In genomic region chr1:32035119-32035518, GRCh38 we compare ENCODE assay signal across 20 cellular contexts. TPM values are rescaled to one million over a fixed set of nuclear protein-coding genes. Genes with fewer than 3 reads are reported as not detected.
DNase-seq lines count a peak whose midpoint lies in the region; ATAC-seq and TF ChIP-seq lines count a peak whose summit lies in the region.
"Had no signal": no experiment of that assay in that cellular context is flagged by ENCODE, and none has a peak within 500 bp of the region (broad histone marks: within the 10 kb centered on the region; RNA-seq: fewer than 3 reads in every experiment).

No MANE protein-coding gene starts in this region.

- H3K9me2 ChIP-seq in GM23338 (ENCODE audit: insufficient read depth): no peaks in the 10 kb centered on the region

- peaks cover 85% of the 10 kb centered on the region for H3K79me2 ChIP-seq in GM23338 (replicated peaks; ENCODE audit: insufficient read depth)

- peaks cover 36% of the 10 kb centered on the region for H3F3A ChIP-seq in GM23338 (replicated peaks; ENCODE audit: low read depth)

- peaks cover 17% of the 10 kb centered on the region for H3K4me1 Mint-ChIP-seq in activated naive CD4-positive, alpha-beta T cell treated with anti-CD3 and anti-CD28 coated beads for 36 hours (ENCODE audit: low read depth)
- H3K4me1 Mint-ChIP-seq in activated naive CD4-positive, alpha-beta T cell treated with anti-CD3 and anti-CD28 coated beads, Interleukin-2, amount 10 ng/mL, durations not matched to agents 7 days and 5 days: peaks cover 18% of the 10 kb centered on the region
- no peaks in the 10 kb centered on the region for H3K4me1 Mint-ChIP-seq in GM23338
- peaks cover 17% of the 10 kb centered on the region for H3K4me1 Mint-ChIP-seq in activated naive CD8-positive, alpha-beta T cell treated with anti-CD3 and anti-CD28 coated beads, Interleukin-2, amount 10 ng/mL, durations not matched to agents 7 days and 5 days
- peaks cover 20% of the 10 kb centered on the region for H3K4me1 Mint-ChIP-seq in nephron

- H2AFZ ChIP-seq in GM23338: no peak overlapping the region

- H3K27me3 ChIP-seq in GM23338 (ENCODE audit: insufficient read depth): no peaks in the 10 kb centered on the region
- H3K27me3 ChIP-seq: BE2C, neutrophil had no signal

- DNase-seq in activated naive CD4-positive, alpha-beta T cell treated with anti-CD3 and anti-CD28 coated beads for 36 hours: no peak
- DNase-seq in activated naive CD4-positive, alpha-beta T cell treated with anti-CD3 and anti-CD28 coated beads, Interleukin-2, amount 10 ng/mL, durations not matched to agents 7 days and 5 days: no peak
- DNase-seq in GM23338 (ENCODE audit: low spot score): no peak
- DNase-seq in activated naive CD8-positive, alpha-beta T cell treated with anti-CD3 and anti-CD28 coated beads, Interleukin-2, amount 10 ng/mL, durations not matched to agents 7 days and 5 days: no peak
- DNase-seq in NCI-H2081 treated with DMSO at 0.1 percent for 48 hours (lab: John Stamatoyannopoulos, UW): no peak
- no peak for DNase-seq in kidney tubule cell (ENCODE audit: low spot score)
- DNase-seq: activated naive CD4-positive, alpha-beta T cell treated with Interleukin-2 at 50 U/mL for 16 hours; activated T-cell treated with anti-CD3 and anti-CD28 coated beads for 4 hours; BE2C; cerebellar nuclear complex; kidney glomerular epithelial cell; NCI-H1092; NCI-H1930; NCI-H2227 treated with DMSO at 0.1 percent for 48 hours had no signal

- 0 out of 4 replicates have a peak, but pooled peaks of 1 of the 2 experiments have one; percentile 11 for TF ChIP-seq CTCF in GM23338 (conservative IDR thresholded peaks at IDR 0.05; ENCODE audit: low read depth in 2 of 2)
- no peak for TF ChIP-seq CTCF in nephron (IDR thresholded peaks at IDR 0.05; ENCODE audit: unreplicated experiment in 3 of 3)

- H3K36me3 Mint-ChIP-seq in activated naive CD4-positive, alpha-beta T cell treated with anti-CD3 and anti-CD28 coated beads for 36 hours (ENCODE audit: low read depth): peaks cover 48% of the 10 kb centered on the region
- peaks cover 67% of the 10 kb centered on the region for H3K36me3 Mint-ChIP-seq in activated naive CD4-positive, alpha-beta T cell treated with anti-CD3 and anti-CD28 coated beads, Interleukin-2, amount 10 ng/mL, durations not matched to agents 7 days and 5 days
- H3K36me3 Mint-ChIP-seq in GM23338 (ENCODE audit: low read depth): peaks cover 89% of the 10 kb centered on the region
- H3K36me3 Mint-ChIP-seq in activated naive CD8-positive, alpha-beta T cell treated with anti-CD3 and anti-CD28 coated beads, Interleukin-2, amount 10 ng/mL, durations not matched to agents 7 days and 5 days: peaks cover 34% of the 10 kb centered on the region
- H3K36me3 Mint-ChIP-seq in nephron (ENCODE audit: low read depth): peaks cover 77% of the 10 kb centered on the region

- no peaks in the 10 kb centered on the region for H3K4me1 ChIP-seq in GM23338 (ENCODE audit: insufficient read depth)
- H3K4me1 ChIP-seq: BE2C had no signal

- no peak overlapping the region for H3K4me3 ChIP-seq in GM23338
- H3K4me3 ChIP-seq: lung, thoracic aorta had no signal

- CTCF ChIA-PET in activated naive CD4-positive, alpha-beta T cell treated with anti-CD3 and anti-CD28 coated beads for 36 hours (lab: Charles Lee): no interaction called here
- CTCF ChIA-PET in activated naive CD4-positive, alpha-beta T cell treated with anti-CD3 and anti-CD28 coated beads, Interleukin-2, amount 10 ng/mL, durations not matched to agents 7 days and 5 days (lab: Charles Lee): no interaction called here

- peak overlapping the region; percentile 24 for H3K27ac Mint-ChIP-seq in activated naive CD4-positive, alpha-beta T cell treated with anti-CD3 and anti-CD28 coated beads for 36 hours
- no peak overlapping the region for H3K27ac Mint-ChIP-seq in activated naive CD4-positive, alpha-beta T cell treated with anti-CD3 and anti-CD28 coated beads, Interleukin-2, amount 10 ng/mL, durations not matched to agents 7 days and 5 days
- no peak overlapping the region for H3K27ac Mint-ChIP-seq in GM23338
- H3K27ac Mint-ChIP-seq in activated naive CD8-positive, alpha-beta T cell treated with anti-CD3 and anti-CD28 coated beads, Interleukin-2, amount 10 ng/mL, durations not matched to agents 7 days and 5 days: peak overlapping the region; percentile 27
- H3K27ac Mint-ChIP-seq in nephron: peak overlapping the region in 2 of 3 experiments; percentile 10 to 32

- peaks cover 80% of the 10 kb centered on the region for H3K36me3 ChIP-seq in GM23338 (ENCODE audit: insufficient read depth)

- H4K20me1 ChIP-seq in GM23338 (replicated peaks; ENCODE audit: insufficient read depth): peaks cover 75% of the 10 kb centered on the region

- no peak overlapping the region for H3K4me2 ChIP-seq in GM23338

- no peak overlapping the region; the same call in 1 of the 2 replicates for H3K27ac ChIP-seq in GM23338 (ENCODE audit: low read depth)
- H3K27ac ChIP-seq: neutrophil, thoracic aorta, VCaP had no signal

- intact Hi-C loops in activated naive CD4-positive, alpha-beta T cell treated with anti-CD3 and anti-CD28 coated beads for 36 hours (cut with micrococcal nuclease): no loop called here

- no peaks in the 10 kb centered on the region for H3K9me3 Mint-ChIP-seq in activated naive CD4-positive, alpha-beta T cell treated with anti-CD3 and anti-CD28 coated beads for 36 hours
- no peaks in the 10 kb centered on the region for H3K9me3 Mint-ChIP-seq in activated naive CD4-positive, alpha-beta T cell treated with anti-CD3 and anti-CD28 coated beads, Interleukin-2, amount 10 ng/mL, durations not matched to agents 7 days and 5 days
- no peaks in the 10 kb centered on the region for H3K9me3 Mint-ChIP-seq in GM23338
- no peaks in the 10 kb centered on the region for H3K9me3 Mint-ChIP-seq in activated naive CD8-positive, alpha-beta T cell treated with anti-CD3 and anti-CD28 coated beads, Interleukin-2, amount 10 ng/mL, durations not matched to agents 7 days and 5 days
- no peaks in the 10 kb centered on the region for H3K9me3 Mint-ChIP-seq in nephron

- ATAC-seq in GM23338 (peak; percentile 32; the same call in 2 of the 3 replicates), GM21360 (IDR thresholded peaks at IDR 0.05; ENCODE audit: unreplicated experiment) (no peak)
- peak; percentile 65 for ATAC-seq in activated naive CD8-positive, alpha-beta T cell treated with anti-CD3 and anti-CD28 coated beads, Interleukin-2, amount 10 ng/mL, durations not matched to agents 7 days and 5 days (ENCODE audit: low read depth)

- H3K4me3 Mint-ChIP-seq in activated naive CD4-positive, alpha-beta T cell treated with anti-CD3 and anti-CD28 coated beads for 36 hours: no peak overlapping the region
- no peak overlapping the region for H3K4me3 Mint-ChIP-seq in activated naive CD4-positive, alpha-beta T cell treated with anti-CD3 and anti-CD28 coated beads, Interleukin-2, amount 10 ng/mL, durations not matched to agents 7 days and 5 days
- H3K4me3 Mint-ChIP-seq in GM23338 (no peak overlapping the region), nephron (no peak overlapping the region)
- no peak overlapping the region for H3K4me3 Mint-ChIP-seq in activated naive CD8-positive, alpha-beta T cell treated with anti-CD3 and anti-CD28 coated beads, Interleukin-2, amount 10 ng/mL, durations not matched to agents 7 days and 5 days

- POLR2A ChIA-PET in activated naive CD8-positive, alpha-beta T cell treated with anti-CD3 and anti-CD28 coated beads, Interleukin-2, amount 10 ng/mL, durations not matched to agents 7 days and 5 days (lab: Charles Lee): no interaction called here

- H3K27me3 Mint-ChIP-seq in activated naive CD4-positive, alpha-beta T cell treated with anti-CD3 and anti-CD28 coated beads for 36 hours (ENCODE audit: low read depth): no peaks in the 10 kb centered on the region
- H3K27me3 Mint-ChIP-seq in activated naive CD4-positive, alpha-beta T cell treated with anti-CD3 and anti-CD28 coated beads, Interleukin-2, amount 10 ng/mL, durations not matched to agents 7 days and 5 days: no peaks in the 10 kb centered on the region
- H3K27me3 Mint-ChIP-seq in GM23338 (ENCODE audit: insufficient read depth, low read depth, poor library complexity) (no peaks in the 10 kb centered on the region), nephron (ENCODE audit: low read depth) (no peaks in the 10 kb centered on the region)
- no peaks in the 10 kb centered on the region for H3K27me3 Mint-ChIP-seq in activated naive CD8-positive, alpha-beta T cell treated with anti-CD3 and anti-CD28 coated beads, Interleukin-2, amount 10 ng/mL, durations not matched to agents 7 days and 5 days

TF ChIP-seq in GM23338, 12 proteins besides CTCF, POLR2A, EP300 and RAD21 (continues in another document):
- TF ChIP-seq EZH2 (IDR thresholded peaks at IDR 0.05; ENCODE audit: low read depth, unreplicated experiment): no peak

RNA-seq across cellular contexts. Expression of gene KHDRBS1, which starts 21.5 kb away (rescaled TPM):
- total RNA-seq in activated naive CD4-positive, alpha-beta T cell treated with anti-CD3 and anti-CD28 coated beads for 36 hours: 100 to 1,000 TPM; 189 to 198 TPM
- total RNA-seq in GM23338 (2014; rRNA removed; shearing (Covaris generic)): 251 and 263 TPM in 2 replicates
- polyA plus RNA-seq in GM23338 (2016; fragmentation: Nextera tagmentation; extraction: Ambion mirVana): 184 and 191 TPM in 2 replicates
- total RNA-seq in activated naive CD8-positive, alpha-beta T cell treated with anti-CD3 and anti-CD28 coated beads, Interleukin-2, amount 10 ng/mL, durations not matched to agents 7 days and 5 days: 100 to 1,000 TPM; 162 TPM

RNA-seq across cellular contexts. Expression of gene TMEM39B, which starts 37.6 kb away (rescaled TPM):
- total RNA-seq in activated naive CD4-positive, alpha-beta T cell treated with anti-CD3 and anti-CD28 coated beads for 36 hours: 10 to 100 TPM; 17.2 to 17.6 TPM
- total RNA-seq in GM23338 (2014; rRNA removed; shearing (Covaris generic)): 9.7 and 10.1 TPM in 2 replicates
- polyA plus RNA-seq in GM23338 (2016; fragmentation: Nextera tagmentation; extraction: Ambion mirVana): 17.8 and 18.3 TPM in 2 replicates
- total RNA-seq in activated naive CD8-positive, alpha-beta T cell treated with anti-CD3 and anti-CD28 coated beads, Interleukin-2, amount 10 ng/mL, durations not matched to agents 7 days and 5 days: 10 to 100 TPM; 27.1 to 28.4 TPM

Comparison
In these comparisons a context has a peak if more than half of its experiments do, and no peak if none do; other contexts are left out.
1. H3K27ac Mint-ChIP-seq: peak in activated naive CD4-positive, alpha-beta T cell treated with anti-CD3 and anti-CD28 coated beads for 36 hours (single experiment), activated naive CD8-positive, alpha-beta T cell treated with anti-CD3 and anti-CD28 coated beads, Interleukin-2, amount 10 ng/mL, durations not matched to agents 7 days and 5 days (single experiment) and nephron (2 of 3); none in activated naive CD4-positive, alpha-beta T cell treated with anti-CD3 and anti-CD28 coated beads, Interleukin-2, amount 10 ng/mL, durations not matched to agents 7 days and 5 days (single experiment) and GM23338 (single experiment).